Comparison of ENCODE assay signal across 22 cellular contexts in the genomic region with DNA sequence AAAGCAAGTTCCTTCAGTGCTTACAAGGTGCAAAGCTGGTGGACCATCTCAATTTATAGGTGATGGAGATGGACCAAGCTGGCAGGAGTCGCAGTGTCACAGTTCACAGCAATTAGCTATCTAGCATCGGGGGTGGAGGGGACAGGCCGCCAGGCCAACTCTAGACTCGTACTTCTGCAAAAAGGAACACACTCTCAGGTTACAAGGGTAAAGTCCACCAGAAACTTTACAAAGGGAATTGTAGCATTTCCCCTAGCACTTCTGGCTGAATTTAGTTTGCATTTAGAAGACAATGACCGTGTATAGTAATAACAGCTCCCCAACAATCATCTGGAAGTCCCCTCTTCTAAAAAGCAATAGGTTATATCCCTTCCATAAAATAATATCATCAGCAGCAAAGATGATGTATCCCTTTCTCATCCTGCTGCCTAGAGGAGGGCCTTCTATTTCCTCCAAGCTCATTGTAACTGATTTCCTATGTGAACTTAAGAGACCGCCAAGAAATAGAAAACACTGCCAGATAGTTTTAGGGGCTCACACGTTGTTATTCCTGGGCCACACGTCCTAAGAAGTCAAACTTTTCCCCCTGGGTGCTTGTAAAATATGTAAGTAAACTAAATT. TPM values are rescaled to one million over a fixed set of nuclear protein-coding genes. Genes with fewer than 3 reads are reported as not detected.
DNase-seq lines count a peak whose midpoint lies in the region; FAIRE-seq and TF ChIP-seq lines count a peak whose summit lies in the region.
"Had no signal": no experiment of that assay in that cellular context is flagged by ENCODE, and none has a peak within 500 bp of the region (broad histone marks: within the 10 kb centered on the region; RNA-seq: fewer than 3 reads in every experiment).

No MANE protein-coding gene starts in this region.

- no peak overlapping the region for H3K4ac ChIP-seq in mesenchymal stem cell (ENCODE audit: low read depth in 1 of 2, low read length in 2 of 2)

- H3K4me1 ChIP-seq in hepatocyte (ENCODE audit: insufficient read depth): peaks cover 18% of the 10 kb centered on the region
- H3K4me1 ChIP-seq in small intestine (ENCODE audit: control insufficient read depth in 2 of 2, insufficient read depth in 1 of 2, low read depth in 1 of 2, low read length in 1 of 2): peaks cover 0 to 4% of the 10 kb centered on the region in 2 donors
- peaks cover 8% of the 10 kb centered on the region for H3K4me1 ChIP-seq in mesenchymal stem cell (ENCODE audit: control insufficient read depth, insufficient read depth, low read depth, low read length)

- no peak overlapping the region for H2BK12ac ChIP-seq in mesenchymal stem cell (ENCODE audit: low read length in 2 of 2)

- no peak overlapping the region for H3K18ac ChIP-seq in mesenchymal stem cell (ENCODE audit: low read depth in 1 of 2, low read length in 2 of 2)

- no peak overlapping the region for H4K91ac ChIP-seq in mesenchymal stem cell (ENCODE audit: low read length)

- H3K4me2 ChIP-seq in hepatocyte (peak overlapping the region; percentile 12), mesenchymal stem cell (ENCODE audit: low read length, poor library complexity, severe bottlenecking) (no peak overlapping the region)

- no peaks in the 10 kb centered on the region for H4K20me1 ChIP-seq in hepatocyte (ENCODE audit: insufficient read depth, poor library complexity, severe bottlenecking)

- peak overlapping the region; percentile 50 for H3K27ac Mint-ChIP-seq in activated naive CD8-positive, alpha-beta T cell
- H3K27ac Mint-ChIP-seq in activated naive CD8-positive, alpha-beta T cell treated with anti-CD3 and anti-CD28 coated beads for 36 hours: no peak overlapping the region
- H3K27ac Mint-ChIP-seq: activated CD4-positive, alpha-beta T cell treated with anti-CD3 and anti-CD28 coated beads, Interleukin-2, amount 10 ng/mL, durations not matched to agents 24 days and 14 days; H9; stimulated activated naive CD8-positive, alpha-beta T cell treated with anti-CD3 and anti-CD28 coated beads, Interleukin-15, amount 100 ng/mL, for 72 hours had no signal

- 60% methylated on average over 8 of the region's 8 CpGs for WGBS in hepatocyte (ENCODE audit: low lambda C conversion rate, missing lambda C conversion rate)
- 39 to 61% (median 46%) methylated on average over 8 of the region's 8 CpGs for WGBS in small intestine, 3 donors
- WGBS in mesenchymal stem cell: 90% methylated on average over 6 of the region's 8 CpGs

- H3K14ac ChIP-seq in mesenchymal stem cell (ENCODE audit: low read length in 2 of 2): no peak overlapping the region

- H3K27me3 Mint-ChIP-seq in activated naive CD8-positive, alpha-beta T cell: no peaks in the 10 kb centered on the region
- H3K27me3 Mint-ChIP-seq in activated naive CD8-positive, alpha-beta T cell treated with anti-CD3 and anti-CD28 coated beads for 36 hours: no peaks in the 10 kb centered on the region
- H3K27me3 Mint-ChIP-seq: activated CD4-positive, alpha-beta T cell treated with anti-CD3 and anti-CD28 coated beads, Interleukin-2, amount 10 ng/mL, durations not matched to agents 24 days and 14 days; central memory CD8-positive, alpha-beta T cell; stimulated activated naive CD8-positive, alpha-beta T cell treated with anti-CD3 and anti-CD28 coated beads, Interleukin-15, amount 100 ng/mL, for 72 hours had no signal

- H2BK120ac ChIP-seq in mesenchymal stem cell (ENCODE audit: low read depth, low read length): no peak overlapping the region

- no peak overlapping the region for H2AFZ ChIP-seq in hepatocyte
- H2AFZ ChIP-seq in mesenchymal stem cell (ENCODE audit: low read depth, low read length): no peak overlapping the region

- no peak for TF ChIP-seq CTCF in hepatocyte (IDR thresholded peaks at IDR 0.05; ENCODE audit: poor library complexity)

- peaks cover 7% of the 10 kb centered on the region for H3K79me1 ChIP-seq in mesenchymal stem cell (replicated peaks; ENCODE audit: low read length, poor library complexity, severe bottlenecking)

- peaks cover 81% of the 10 kb centered on the region for H3K4me1 Mint-ChIP-seq in activated naive CD8-positive, alpha-beta T cell (ENCODE audit: low read depth)
- H3K4me1 Mint-ChIP-seq in activated naive CD8-positive, alpha-beta T cell treated with anti-CD3 and anti-CD28 coated beads for 36 hours: peaks cover 77% of the 10 kb centered on the region

- H3K9ac ChIP-seq in mesenchymal stem cell (ENCODE audit: low read length): no peak overlapping the region

- no peaks in the 10 kb centered on the region for H3K9me2 ChIP-seq in hepatocyte (replicated peaks; ENCODE audit: insufficient read depth)

- H3K36me3 ChIP-seq in hepatocyte (replicated peaks; ENCODE audit: insufficient read depth, low read depth) (no peaks in the 10 kb centered on the region), small intestine (ENCODE audit: control insufficient read depth in 2 of 2, insufficient read depth in 2 of 2, low read length in 2 of 2) (no peaks in the 10 kb centered on the region), mesenchymal stem cell (ENCODE audit: control insufficient read depth in 1 of 2, insufficient read depth in 2 of 2, low read depth in 1 of 2, low read length in 2 of 2) (no peaks in the 10 kb centered on the region)
- H3K36me3 ChIP-seq: upper lobe of right lung had no signal

- no peaks in the 10 kb centered on the region for H3K9me3 Mint-ChIP-seq in activated naive CD8-positive, alpha-beta T cell (ENCODE audit: low read depth)
- peaks cover 1% of the 10 kb centered on the region for H3K9me3 Mint-ChIP-seq in activated naive CD8-positive, alpha-beta T cell treated with anti-CD3 and anti-CD28 coated beads for 36 hours
- H3K9me3 Mint-ChIP-seq: central memory CD8-positive, alpha-beta T cell; H9; stimulated activated naive CD8-positive, alpha-beta T cell treated with anti-CD3 and anti-CD28 coated beads, Interleukin-15, amount 100 ng/mL, for 72 hours had no signal

- H3K79me2 ChIP-seq in hepatocyte: no peaks in the 10 kb centered on the region

- H3K27ac ChIP-seq in hepatocyte (peak overlapping the region; percentile 13), small intestine (ENCODE audit: low read depth in 1 of 2, low read length in 1 of 2) (no peak overlapping the region), mesenchymal stem cell (ENCODE audit: low read length, poor library complexity, severe bottlenecking) (no peak overlapping the region)
- H3K27ac ChIP-seq: upper lobe of right lung had no signal

- no peak overlapping the region for H3K4me3 ChIP-seq in hepatocyte
- H3K4me3 ChIP-seq in small intestine (ENCODE audit: low read depth in 1 of 2, low read length in 2 of 2): no peak overlapping the region
- H3K4me3 ChIP-seq in mesenchymal stem cell (ENCODE audit: insufficient read depth in 1 of 2, low read depth in 1 of 2, low read length in 2 of 2): no peak overlapping the region
- H3K4me3 ChIP-seq: upper lobe of right lung had no signal

- H2BK15ac ChIP-seq in mesenchymal stem cell (ENCODE audit: low read depth, poor library complexity, severe bottlenecking): no peak overlapping the region

- H3K9me3 ChIP-seq in hepatocyte (ENCODE audit: low read depth) (no peaks in the 10 kb centered on the region), small intestine (ENCODE audit: control insufficient read depth, low read depth) (no peaks in the 10 kb centered on the region), mesenchymal stem cell (ENCODE audit: control insufficient read depth, low read length) (peaks cover 5% of the 10 kb centered on the region)
- H3K9me3 ChIP-seq: upper lobe of right lung had no signal

- FAIRE-seq in small intestine (lab: Jason Lieb, UNC): no peak
- FAIRE-seq: GM19239 had no signal

- no peaks in the 10 kb centered on the region for H3K27me3 ChIP-seq in hepatocyte
- no peaks in the 10 kb centered on the region for H3K27me3 ChIP-seq in small intestine (ENCODE audit: control insufficient read depth in 2 of 2, insufficient read depth in 2 of 2, low read length in 2 of 2)
- no peaks in the 10 kb centered on the region for H3K27me3 ChIP-seq in mesenchymal stem cell (ENCODE audit: control insufficient read depth in 1 of 2, insufficient read depth in 1 of 2, low read length in 2 of 2)
- H3K27me3 ChIP-seq: upper lobe of right lung had no signal

- DNase-seq in activated naive CD8-positive, alpha-beta T cell treated with anti-CD3 and anti-CD28 coated beads for 36 hours: no peak
- peak; percentile 39 for DNase-seq in NCI-H526 treated with DMSO at 0.1 percent for 48 hours (lab: John Stamatoyannopoulos, UW)
- peak; percentile 25 for DNase-seq in hepatocyte (ENCODE audit: low spot score)
- DNase-seq in small intestine: peak; percentile 31
- no peak for DNase-seq in NCI-H146 (lab: John Stamatoyannopoulos, UW)
- no peak for DNase-seq in mesenchymal stem cell
- DNase-seq in NCI-H524 treated with DMSO at 0.1 percent for 48 hours (lab: John Stamatoyannopoulos, UW): no peak
- DNase-seq: activated CD4-positive, alpha-beta T cell treated with anti-CD3 and anti-CD28 coated beads, Interleukin-2, amount 10 ng/mL, durations not matched to agents 24 days and 14 days; activated effector memory CD4-positive, alpha-beta T cell treated with Interleukin-2 at 50 U/mL for 16 hours; amygdala; effector CD8-positive, alpha-beta T cell; H9; left cardiac atrium; NCI-H1694 treated with DMSO at 0.1 percent for 48 hours; NCI-H226; NK-92 treated with Interleukin-12 subunit alpha and Interleukin-12 subunit beta, amount 100 ng/mL, for 24 hours; nucleus accumbens; stimulated activated naive CD8-positive, alpha-beta T cell treated with anti-CD3 and anti-CD28 coated beads, Interleukin-15, amount 100 ng/mL, for 72 hours; upper lobe of right lung had no signal

- H2AK5ac ChIP-seq in mesenchymal stem cell (ENCODE audit: low read length, severe bottlenecking): no peak overlapping the region

- H3K23ac ChIP-seq in mesenchymal stem cell (ENCODE audit: low read length in 2 of 2): no peak overlapping the region

- peaks cover 6% of the 10 kb centered on the region for H3K36me3 Mint-ChIP-seq in activated naive CD8-positive, alpha-beta T cell
- H3K36me3 Mint-ChIP-seq in activated naive CD8-positive, alpha-beta T cell treated with anti-CD3 and anti-CD28 coated beads for 36 hours: peaks cover 17% of the 10 kb centered on the region

- no peak overlapping the region for H3K4me3 Mint-ChIP-seq in activated naive CD8-positive, alpha-beta T cell
- no peak overlapping the region for H3K4me3 Mint-ChIP-seq in activated naive CD8-positive, alpha-beta T cell treated with anti-CD3 and anti-CD28 coated beads for 36 hours
- H3K4me3 Mint-ChIP-seq: activated CD4-positive, alpha-beta T cell treated with anti-CD3 and anti-CD28 coated beads, Interleukin-2, amount 10 ng/mL, durations not matched to agents 24 days and 14 days; central memory CD8-positive, alpha-beta T cell; H9 had no signal

- H4K8ac ChIP-seq in mesenchymal stem cell (ENCODE audit: low read length): no peak overlapping the region

- H2BK5ac ChIP-seq in mesenchymal stem cell (ENCODE audit: low read depth, low read length, poor library complexity, severe bottlenecking): no peak overlapping the region

RNA-seq across cellular contexts. Expression of a gene that starts 8.5 kb away (rescaled TPM):
- total RNA-seq in activated naive CD8-positive, alpha-beta T cell treated with anti-CD3 and anti-CD28 coated beads for 36 hours: 10 to 100 TPM; 31.9 to 33.5 TPM
- 25.1 and 38.9 TPM in 2 replicates for total RNA-seq in hepatocyte
- 16.4 and 23.6 TPM in 2 replicates for polyA plus RNA-seq in hepatocyte
- polyA plus RNA-seq in small intestine: 10 to 100 TPM; 18.6 to 50.8 (median 23.3) TPM
- 22.0 TPM for polyA plus RNA-seq in mesenchymal stem cell (2013, experiment 1 of 2)
- polyA plus RNA-seq in mesenchymal stem cell (2013, experiment 2 of 2): 20.8 TPM

Comparison
In these comparisons a context has a peak if more than half of its experiments do, and no peak if none do; other contexts are left out.
1. DNase-seq: peak in NCI-H526 treated with DMSO at 0.1 percent for 48 hours (single experiment), hepatocyte (single experiment) and small intestine (single experiment); none in activated naive CD8-positive, alpha-beta T cell treated with anti-CD3 and anti-CD28 coated beads for 36 hours (single experiment), NCI-H146 (single experiment), mesenchymal stem cell (single experiment) and NCI-H524 treated with DMSO at 0.1 percent for 48 hours (single experiment).